Comparison of ENCODE assay signal across 19 cellular contexts in the genomic region with DNA sequence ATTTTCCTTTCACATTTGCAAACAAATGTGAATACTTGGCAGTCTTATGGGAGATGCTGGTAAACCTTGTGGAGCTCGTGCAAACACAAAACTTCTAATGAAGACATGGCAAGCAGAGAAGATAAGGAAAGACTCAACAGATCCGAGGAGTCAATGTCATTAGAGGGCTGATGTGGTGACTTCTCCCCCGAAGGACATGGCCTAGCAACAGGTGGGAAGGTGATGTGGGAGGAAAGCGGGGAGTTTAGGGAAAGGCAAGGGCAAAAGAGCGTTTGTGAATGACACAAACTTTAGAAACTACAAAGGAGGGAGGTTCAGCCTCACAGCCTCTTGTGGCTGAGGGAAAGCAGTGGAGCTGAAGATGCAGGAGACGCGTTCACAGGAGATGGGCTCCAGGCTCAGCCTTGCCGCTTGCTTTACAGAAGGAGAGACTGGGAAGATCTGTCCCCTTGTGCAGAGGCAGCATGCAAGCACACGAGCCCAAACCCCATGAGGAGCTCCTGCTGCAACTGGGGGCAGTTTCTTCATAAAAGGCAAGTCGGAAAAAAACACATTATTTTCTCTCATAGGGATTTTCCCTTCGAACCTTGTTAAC.
DNase-seq lines count a peak whose midpoint lies in the region; ATAC-seq and TF ChIP-seq lines count a peak whose summit lies in the region.
"Had no signal": no experiment of that assay in that cellular context is flagged by ENCODE, and none has a peak within 500 bp of the region (broad histone marks: within the 10 kb centered on the region; RNA-seq: fewer than 3 reads in every experiment).

No MANE protein-coding gene starts in this region.

- POLR2A ChIA-PET in RWPE1 (lab: Yijun Ruan, JAX; ENCODE audit: low non-redundant PET) = no interaction called here

- H3K27ac ChIP-seq in RWPE1 (peak overlapping the region; percentile 98), epithelial cell of prostate (peak overlapping the region; percentile 100), transverse colon (peak overlapping the region; percentile 86 to 92 (median 89))

- WGBS in transverse colon (ENCODE audit: low coverage in 1 of 2), 2 donors = 84% methylated on average over 9 to 11 of the region's 11 CpGs

- TF ChIP-seq EP300 in transverse colon (IDR thresholded peaks at IDR 0.05; ENCODE audit: low read depth) = no peak

- H3K27me3 ChIP-seq in transverse colon = no peaks in the 10 kb centered on the region
- H3K27me3 ChIP-seq: adrenal gland had no signal

- H3K4me1 ChIP-seq in transverse colon (peaks cover 18 to 63% (median 33%) of the 10 kb centered on the region in 4 donors), mucosa of descending colon (ENCODE audit: low read depth) (peaks cover 45% of the 10 kb centered on the region)

- in situ Hi-C loops in transverse colon (cut with MboI; ENCODE audit: low pct_ligation_motif_present in 1 of 4, low pct_unique_long_range_greater_than_20kb in 1 of 4, low sequenced_read_pairs in 3 of 4) = no loop called here

- intact Hi-C loops in transverse colon (cut with DNase I; ENCODE audit: low total_unique reads) (no loop called here), mucosa of descending colon (cut with DNase I, micrococcal nuclease) (loop anchor here in 1 of 2 donors (10.0 kb wide), 1 partner anchor 86 kb away; a partner anchor contains a TSS)

- no peaks in the 10 kb centered on the region for H3K27me3 Mint-ChIP-seq in nephron (ENCODE audit: low read depth)
- peaks cover 26% of the 10 kb centered on the region for H3K27me3 Mint-ChIP-seq in activated naive CD8-positive, alpha-beta T cell treated with anti-CD3 and anti-CD28 coated beads for 36 hours

- H3K36me3 Mint-ChIP-seq in nephron (ENCODE audit: low read depth) = no peaks in the 10 kb centered on the region
- no peaks in the 10 kb centered on the region for H3K36me3 Mint-ChIP-seq in activated naive CD8-positive, alpha-beta T cell treated with anti-CD3 and anti-CD28 coated beads for 36 hours
- H3K36me3 Mint-ChIP-seq: naive thymus-derived CD4-positive, alpha-beta T cell had no signal

- peaks cover 27% of the 10 kb centered on the region for H3K4me1 Mint-ChIP-seq in nephron
- no peaks in the 10 kb centered on the region for H3K4me1 Mint-ChIP-seq in activated naive CD8-positive, alpha-beta T cell treated with anti-CD3 and anti-CD28 coated beads for 36 hours
- H3K4me1 Mint-ChIP-seq: central memory CD8-positive, alpha-beta T cell had no signal

- H3K36me3 ChIP-seq in transverse colon = no peaks in the 10 kb centered on the region
- no peaks in the 10 kb centered on the region for H3K36me3 ChIP-seq in mucosa of descending colon (ENCODE audit: low read depth)
- H3K36me3 ChIP-seq: adrenal gland had no signal

- no peak overlapping the region for H3K4me3 ChIP-seq in transverse colon
- no peak overlapping the region for H3K4me3 ChIP-seq in mucosa of descending colon
- H3K4me3 ChIP-seq: adrenal gland had no signal

- TF ChIP-seq POLR2A in transverse colon (IDR thresholded peaks at IDR 0.05) = no peak

- H3K9me3 ChIP-seq in transverse colon (no peaks in the 10 kb centered on the region), mucosa of descending colon (no peaks in the 10 kb centered on the region)
- H3K9me3 ChIP-seq: adrenal gland had no signal

- CTCF ChIA-PET in RWPE1 (lab: Yijun Ruan, JAX) = no interaction called here

- DNase-seq in RWPE1 (ENCODE audit: low spot score) = no peak
- DNase-seq in epithelial cell of prostate (ENCODE audit: low read depth, low spot score) = no peak
- DNase-seq in transverse colon = no peak
- DNase-seq in mucosa of descending colon = no peak
- no peak for DNase-seq in inferior parietal cortex (ENCODE audit: extremely low spot score)
- DNase-seq in activated naive CD8-positive, alpha-beta T cell treated with anti-CD3 and anti-CD28 coated beads for 36 hours = no peak
- DNase-seq: activated CD4-positive, alpha-beta T cell treated with anti-CD3 and anti-CD28 coated beads, Interleukin-2, amount 10 ng/mL, durations not matched to agents 24 days and 14 days; adrenal gland; CD4-positive, alpha-beta T cell; glutamatergic neuron; KBM-7; left ventricle myocardium superior; naive thymus-derived CD4-positive, alpha-beta T cell; NCI-H2029 treated with DMSO at 0.1 percent for 48 hours; NCI-H446 had no signal

- no peak for TF ChIP-seq CTCF in RWPE1 (conservative IDR thresholded peaks at IDR 0.05; ENCODE audit: low read depth)
- TF ChIP-seq CTCF in nephron (IDR thresholded peaks at IDR 0.05; ENCODE audit: unreplicated experiment in 3 of 3) = no peak
- TF ChIP-seq CTCF in transverse colon (IDR thresholded peaks at IDR 0.05) = no peak
- TF ChIP-seq CTCF in mucosa of descending colon (IDR thresholded peaks at IDR 0.05) = no peak

- peaks cover 2% of the 10 kb centered on the region for H3K9me3 Mint-ChIP-seq in nephron
- no peaks in the 10 kb centered on the region for H3K9me3 Mint-ChIP-seq in activated naive CD8-positive, alpha-beta T cell treated with anti-CD3 and anti-CD28 coated beads for 36 hours
- H3K9me3 Mint-ChIP-seq: activated CD4-positive, alpha-beta T cell treated with anti-CD3 and anti-CD28 coated beads, Interleukin-2, amount 10 ng/mL, durations not matched to agents 24 days and 14 days; CD4-positive, alpha-beta T cell; central memory CD8-positive, alpha-beta T cell; naive thymus-derived CD4-positive, alpha-beta T cell had no signal

- H3K4me3 Mint-ChIP-seq in nephron = no peak overlapping the region
- no peak overlapping the region for H3K4me3 Mint-ChIP-seq in activated naive CD8-positive, alpha-beta T cell treated with anti-CD3 and anti-CD28 coated beads for 36 hours
- H3K4me3 Mint-ChIP-seq: activated CD4-positive, alpha-beta T cell treated with anti-CD3 and anti-CD28 coated beads, Interleukin-2, amount 10 ng/mL, durations not matched to agents 24 days and 14 days; CD4-positive, alpha-beta T cell; central memory CD8-positive, alpha-beta T cell; naive thymus-derived CD4-positive, alpha-beta T cell had no signal

- peak overlapping the region; percentile 13 to 76 (median 60) for H3K27ac Mint-ChIP-seq in nephron
- H3K27ac Mint-ChIP-seq in activated naive CD8-positive, alpha-beta T cell treated with anti-CD3 and anti-CD28 coated beads for 36 hours = no peak overlapping the region
- H3K27ac Mint-ChIP-seq: activated CD4-positive, alpha-beta T cell treated with anti-CD3 and anti-CD28 coated beads, Interleukin-2, amount 10 ng/mL, durations not matched to agents 24 days and 14 days; CD4-positive, alpha-beta T cell; naive thymus-derived CD4-positive, alpha-beta T cell had no signal

- no peak for ATAC-seq in mucosa of descending colon
- ATAC-seq in HG03196 (IDR thresholded peaks at IDR 0.05; ENCODE audit: unreplicated experiment) = no peak
- ATAC-seq: naive thymus-derived CD4-positive, alpha-beta T cell; Right ventricle myocardium inferior had no signal
